Comparison of ENCODE assay signal across 23 cellular contexts in the genomic region with DNA sequence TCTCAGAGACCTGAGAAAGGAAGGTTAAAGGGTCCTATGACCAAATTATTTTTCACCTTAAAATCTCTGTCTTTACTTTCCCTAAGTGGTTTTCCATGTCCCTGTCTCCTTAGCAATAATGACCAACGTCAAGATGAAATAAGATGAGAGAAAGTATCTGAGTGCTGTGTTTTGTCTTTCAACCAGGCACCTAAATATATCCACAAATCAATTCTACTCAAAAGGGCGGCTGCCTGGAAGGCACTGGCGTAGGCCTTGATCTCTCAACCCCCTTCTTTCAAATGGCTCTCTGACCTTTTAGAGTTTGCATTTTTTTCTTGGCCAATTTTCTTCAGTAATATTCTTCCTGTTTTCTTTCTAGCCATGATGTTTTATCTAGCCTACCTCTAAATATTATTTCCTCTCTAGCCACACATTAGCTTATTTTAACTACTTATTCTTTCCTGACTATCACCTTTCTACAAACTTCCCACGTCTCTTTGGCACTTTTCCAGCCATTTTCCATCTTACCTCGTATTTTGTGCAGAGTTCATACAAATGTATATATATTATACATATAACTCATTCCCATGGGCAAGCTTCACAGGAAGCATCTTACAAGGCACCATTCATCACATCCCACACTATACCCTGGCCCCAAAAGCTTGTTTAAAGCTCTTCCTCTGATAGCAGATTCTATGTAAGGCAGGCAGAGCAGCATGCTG.
A peak's percentile ranks its signal among the peaks of the same experiment; 100 is the strongest.
DNase-seq lines count a peak whose midpoint lies in the region; ATAC-seq, FAIRE-seq and TF ChIP-seq lines count a peak whose summit lies in the region.
"Had no signal": no experiment of that assay in that cellular context is flagged by ENCODE, and none has a peak within 500 bp of the region (broad histone marks: within the 10 kb centered on the region; RNA-seq: fewer than 3 reads in every experiment).

No MANE protein-coding gene starts in this region.

- H2AK5ac ChIP-seq in IMR-90 (ENCODE audit: low read depth, low read length) = peak overlapping the region; percentile 92

- TF ChIP-seq EP300 in K562 (IDR thresholded peaks at IDR 0.05; ENCODE audit: low read length) = no peak

- no peak overlapping the region for H3K4me3 Mint-ChIP-seq in nephron
- H3K4me3 Mint-ChIP-seq in naive thymus-derived CD8-positive, alpha-beta T cell = no peak overlapping the region
- H3K4me3 Mint-ChIP-seq: B cell; CD4-positive, CD25-positive, alpha-beta regulatory T cell; CD8-positive, alpha-beta T cell had no signal

- in situ Hi-C loops in IMR-90 (cut with MboI; ENCODE audit: low sequenced_read_pairs) = no loop called here
- in situ Hi-C loops in K562 (cut with MboI) = no loop called here

- H3K18ac ChIP-seq in IMR-90 (ENCODE audit: low read depth, low read length) = peak overlapping the region; percentile 63

- WGBS in IMR-90 (ENCODE audit: extremely low coverage in 2 of 2, insufficient read length in 1 of 2), 2 experiments = 100% methylated on average over 2 of the region's 5 CpGs; no CpG with 5 or more reads in 1 of the 2 experiments
- WGBS in K562 (ENCODE audit: insufficient coverage, low coverage, missing lambda C conversion rate) = 60% methylated on average over 5 of the region's 5 CpGs

- peaks cover 0 to 12% of the 10 kb centered on the region in 2 experiments; a peak in 1 of 4 replicates for H3K79me1 ChIP-seq in IMR-90 (ENCODE audit: low read depth in 1 of 2, low read length in 2 of 2)

- H2AK9ac ChIP-seq in IMR-90 (replicated peaks; ENCODE audit: low read depth, low read length, poor library complexity) = no peak overlapping the region

- TF ChIP-seq RAD21 in IMR-90 (IDR thresholded peaks at IDR 0.05; ENCODE audit: low read length) (no peak), K562 (CRISPR knock-in tag; conservative IDR thresholded peaks at IDR 0.05 in 1 of 2, IDR thresholded peaks at IDR 0.05 in 1 of 2) (no peak)

- H4K5ac ChIP-seq in IMR-90 (ENCODE audit: low read depth, low read length) = no peak overlapping the region; the same call in 1 of the 2 replicates

- intact Hi-C loops in left ventricle myocardium superior (cut with micrococcal nuclease) (no loop called here), IMR-90 (cut with micrococcal nuclease) (no loop called here), K562 (cut with micrococcal nuclease) (no loop called here), left lung (cut with DNase I) (no loop called here)

- no peaks in the 10 kb centered on the region for H3K27me3 ChIP-seq in cardiac muscle cell
- H3K27me3 ChIP-seq in IMR-90 (ENCODE audit: control insufficient read depth, insufficient read depth, low read length) = no peaks in the 10 kb centered on the region
- H3K27me3 ChIP-seq in K562 (ENCODE audit: control insufficient read depth in 2 of 2, insufficient read depth in 2 of 2, low read length in 2 of 2) = no peaks in the 10 kb centered on the region
- H3K27me3 ChIP-seq in left lung = no peaks in the 10 kb centered on the region
- H3K27me3 ChIP-seq: BLaER1 had no signal

- DNase-seq in cardiac muscle cell (ENCODE audit: low read depth in 1 of 2, low spot score in 1 of 2) (peak in 1 of 2 donors; percentile 63), left ventricle myocardium superior (no peak), IMR-90 (no peak), K562 (ENCODE audit: extremely low read depth in 1 of 4, low spot score in 3 of 4) (no peak), left lung (no peak), NCI-H748 treated with DMSO at 0.1 percent for 48 hours (lab: John Stamatoyannopoulos, UW) (no peak)
- DNase-seq in naive thymus-derived CD8-positive, alpha-beta T cell = no peak
- DNase-seq: 8988T; Caco-2; CD4-positive, CD25-positive, alpha-beta regulatory T cell; CD8-positive, alpha-beta T cell; DMS153; DND-41; H7 had no signal

- peak overlapping the region; percentile 49 for H2AFZ ChIP-seq in IMR-90 (replicated peaks; ENCODE audit: low read length, poor library complexity)
- no peak overlapping the region for H2AFZ ChIP-seq in K562 (ENCODE audit: low read depth, low read length)
- H2AFZ ChIP-seq: GM23248 had no signal

- H3K27ac ChIP-seq in cardiac muscle cell (peak overlapping the region; percentile 80), IMR-90 (ENCODE audit: insufficient read depth, low read length) (peak overlapping the region; percentile 48; the same call in 1 of the 2 replicates), K562 (ENCODE audit: extremely low read depth, low read depth, low read length) (no peak overlapping the region), left lung (no peak overlapping the region)
- H3K27ac ChIP-seq: A549, BLaER1, C4-2B, GM23248 had no signal

- POLR2A ChIA-PET in IMR-90 (lab: Charles Lee; ENCODE audit: unreplicated experiment) (no interaction called here), K562 (lab: Yijun Ruan, JAX) (no interaction called here)
- POLR2A ChIA-PET in naive thymus-derived CD8-positive, alpha-beta T cell (lab: Charles Lee) = no interaction called here

- peaks cover 3% of the 10 kb centered on the region for H3K9me3 Mint-ChIP-seq in nephron
- H3K9me3 Mint-ChIP-seq in naive thymus-derived CD8-positive, alpha-beta T cell = peaks cover 0 to 11% (median 0%) of the 10 kb centered on the region in 9 donors
- H3K9me3 Mint-ChIP-seq: CD8-positive, alpha-beta T cell had no signal

- peaks cover 18% of the 10 kb centered on the region for H3K9me1 ChIP-seq in IMR-90 (ENCODE audit: insufficient read depth, low read length)
- no peaks in the 10 kb centered on the region for H3K9me1 ChIP-seq in K562 (ENCODE audit: control insufficient read depth, insufficient read depth, low read length)

- no peak overlapping the region for H3K4me3 ChIP-seq in cardiac muscle cell
- H3K4me3 ChIP-seq in IMR-90 (ENCODE audit: insufficient read depth, low read depth, low read length) = no peak overlapping the region
- H3K4me3 ChIP-seq in K562 = no peak overlapping the region
- H3K4me3 ChIP-seq in left lung = no peak overlapping the region
- H3K4me3 ChIP-seq: A549, BLaER1, GM23248 had no signal

- peaks cover 45% of the 10 kb centered on the region for H3K4me1 Mint-ChIP-seq in nephron
- peaks cover 0 to 8% (median 5%) of the 10 kb centered on the region in 4 donors for H3K4me1 Mint-ChIP-seq in naive thymus-derived CD8-positive, alpha-beta T cell

- H2BK15ac ChIP-seq in IMR-90 (ENCODE audit: low read depth, low read length) = peak overlapping the region; percentile 97; the same call in 1 of the 3 replicates

- H3K9me3 ChIP-seq in cardiac muscle cell (ENCODE audit: low read depth) (no peaks in the 10 kb centered on the region), IMR-90 (ENCODE audit: control insufficient read depth, insufficient read depth, low read length) (no peaks in the 10 kb centered on the region), K562 (replicated peaks; ENCODE audit: control insufficient read depth, insufficient read depth, low read depth, low read length) (no peaks in the 10 kb centered on the region), left lung (no peaks in the 10 kb centered on the region)
- H3K9me3 ChIP-seq: A549 had no signal

- no peak overlapping the region for H3K23ac ChIP-seq in IMR-90 (ENCODE audit: low read depth, low read length)

- ATAC-seq in left ventricle myocardium superior = no peak
- ATAC-seq in IMR-90 (ENCODE audit: low read depth) = no peak
- ATAC-seq in K562 = no peak
- ATAC-seq in naive thymus-derived CD8-positive, alpha-beta T cell = no peak
- ATAC-seq in left lung = no peak
- ATAC-seq: A549; CD8-positive, alpha-beta T cell had no signal

- no peak overlapping the region for H3K56ac ChIP-seq in IMR-90 (ENCODE audit: extremely low read depth, insufficient read depth, low read length)

- no peak overlapping the region for H3K9ac ChIP-seq in IMR-90 (ENCODE audit: low read depth, low read length)
- no peak overlapping the region for H3K9ac ChIP-seq in K562 (ENCODE audit: insufficient read depth in 1 of 2, low read depth in 2 of 2, low read length in 2 of 2)
- H3K9ac ChIP-seq: BLaER1, GM23248 had no signal

- H4K8ac ChIP-seq in IMR-90 (ENCODE audit: low read depth in 2 of 2, low read length in 2 of 2) = peak overlapping the region; percentile 59 to 86; a peak in 3 of 4 replicates

- BruUV-seq in IMR-90 (replicated peaks; lab: Mats Ljungman, UMichigan) = no TSS peak
- no TSS peak for BruUV-seq in K562 (replicated peaks; lab: Mats Ljungman, UMichigan)

- peak overlapping the region; percentile 55 to 67 (median 63) for H3K27ac Mint-ChIP-seq in nephron
- no peak overlapping the region for H3K27ac Mint-ChIP-seq in naive thymus-derived CD8-positive, alpha-beta T cell
- H3K27ac Mint-ChIP-seq: B cell; CD8-positive, alpha-beta T cell had no signal

- TF ChIP-seq CTCF in cardiac muscle cell (IDR thresholded peaks at IDR 0.05; ENCODE audit: low read depth, low read length) (no peak), IMR-90 (conservative IDR thresholded peaks at IDR 0.05; ENCODE audit: low read depth, low read length) (no peak), K562 (IDR thresholded peaks at IDR 0.05 in 2 of 3, conservative IDR thresholded peaks at IDR 0.05 in 1 of 3; ENCODE audit: insufficient read depth in 2 of 3, low read depth in 1 of 3, low read length in 3 of 3) (no peak), nephron (IDR thresholded peaks at IDR 0.05; ENCODE audit: unreplicated experiment in 3 of 3) (no peak), left lung (IDR thresholded peaks at IDR 0.05) (no peak)

- H2BK120ac ChIP-seq in IMR-90 (ENCODE audit: low read depth, low read length) = peak overlapping the region; percentile 89

- H3K27me3 Mint-ChIP-seq in nephron (ENCODE audit: low read depth) = no peaks in the 10 kb centered on the region
- no peaks in the 10 kb centered on the region for H3K27me3 Mint-ChIP-seq in naive thymus-derived CD8-positive, alpha-beta T cell
- H3K27me3 Mint-ChIP-seq: B cell had no signal

- H3K4me1 ChIP-seq in cardiac muscle cell (ENCODE audit: low read depth) (peaks cover 44% of the 10 kb centered on the region), IMR-90 (ENCODE audit: control insufficient read depth, insufficient read depth, low read length) (peaks cover 25% of the 10 kb centered on the region), K562 (replicated peaks in 1 of 2; ENCODE audit: control insufficient read depth in 2 of 2, insufficient read depth in 2 of 2, low read length in 2 of 2) (peaks cover 5 to 13% of the 10 kb centered on the region in 2 experiments; a peak in 2 of 5 replicates), left lung (peaks cover 9 to 12% of the 10 kb centered on the region in 2 donors)
- H3K4me1 ChIP-seq: A549, Caco-2 had no signal

- peak overlapping the region; percentile 59 for H2BK5ac ChIP-seq in IMR-90 (ENCODE audit: low read depth, low read length, poor library complexity, severe bottlenecking)

- H3K4me2 ChIP-seq in IMR-90 (ENCODE audit: low read depth, low read length) = no peak overlapping the region
- H3K4me2 ChIP-seq in K562 (ENCODE audit: insufficient read depth, low read length) = no peak overlapping the region
- H3K4me2 ChIP-seq: A549, BLaER1 had no signal

- no peaks in the 10 kb centered on the region for H3K79me2 ChIP-seq in K562 (ENCODE audit: control insufficient read depth, insufficient read depth, low read length)

- no peak for FAIRE-seq in K562 (lab: Jason Lieb, UNC)
- FAIRE-seq: A549, G401.6, GM12892, H1 had no signal

- H3K36me3 ChIP-seq in cardiac muscle cell (no peaks in the 10 kb centered on the region), IMR-90 (ENCODE audit: control insufficient read depth, insufficient read depth, low read length) (no peaks in the 10 kb centered on the region), K562 (ENCODE audit: control insufficient read depth, insufficient read depth, low read length) (no peaks in the 10 kb centered on the region), left lung (no peaks in the 10 kb centered on the region)
- H3K36me3 ChIP-seq: BLaER1 had no signal

- H4K20me1 ChIP-seq in IMR-90 (ENCODE audit: insufficient read depth, low read length) (no peaks in the 10 kb centered on the region), K562 (replicated peaks; ENCODE audit: control insufficient read depth, insufficient read depth, low read length) (no peaks in the 10 kb centered on the region)
- H4K20me1 ChIP-seq: BLaER1 had no signal

- no peaks in the 10 kb centered on the region for H3K36me3 Mint-ChIP-seq in nephron (ENCODE audit: low read depth)
- peaks cover 0 to 7% (median 0%) of the 10 kb centered on the region in 3 donors for H3K36me3 Mint-ChIP-seq in naive thymus-derived CD8-positive, alpha-beta T cell
- H3K36me3 Mint-ChIP-seq: CD8-positive, alpha-beta T cell had no signal

- H3K4ac ChIP-seq in IMR-90 (ENCODE audit: low read depth, low read length) = peak overlapping the region; percentile 87

- TF ChIP-seq POLR2A in IMR-90 (IDR thresholded peaks at IDR 0.05; ENCODE audit: low read depth, low read length) (no peak), K562 (conservative IDR thresholded peaks at IDR 0.05) (no peak)

- H2BK20ac ChIP-seq in IMR-90 (ENCODE audit: low read depth, low read length) = peak overlapping the region; percentile 88

- CTCF ChIA-PET in IMR-90 (lab: Yijun Ruan, JAX) (no interaction called here), K562 (lab: Yijun Ruan, JAX; ENCODE audit: low intra/inter-chr PET ratio) (no interaction called here)

- dilution Hi-C loops in IMR-90 (cut with HindIII; ENCODE audit: low sequenced_read_pairs, unreplicated experiment) = no loop called here

- H3K14ac ChIP-seq in IMR-90 (replicated peaks; ENCODE audit: low read depth, low read length) = peak overlapping the region; percentile 85

- H4K91ac ChIP-seq in IMR-90 (ENCODE audit: insufficient read depth, low read depth, low read length) = peak overlapping the region; percentile 62

Comparison
In these comparisons a context has a peak if more than half of its experiments do, and no peak if none do; other contexts are left out.
1. H3K27ac ChIP-seq: peak in cardiac muscle cell (single experiment) and IMR-90 (single experiment); none in K562 (single experiment) and left lung (0 of 2).
2. H3K27ac Mint-ChIP-seq: peak in nephron (3 of 3); none in naive thymus-derived CD8-positive, alpha-beta T cell (0 of 10).